In the genomic region with DNA sequence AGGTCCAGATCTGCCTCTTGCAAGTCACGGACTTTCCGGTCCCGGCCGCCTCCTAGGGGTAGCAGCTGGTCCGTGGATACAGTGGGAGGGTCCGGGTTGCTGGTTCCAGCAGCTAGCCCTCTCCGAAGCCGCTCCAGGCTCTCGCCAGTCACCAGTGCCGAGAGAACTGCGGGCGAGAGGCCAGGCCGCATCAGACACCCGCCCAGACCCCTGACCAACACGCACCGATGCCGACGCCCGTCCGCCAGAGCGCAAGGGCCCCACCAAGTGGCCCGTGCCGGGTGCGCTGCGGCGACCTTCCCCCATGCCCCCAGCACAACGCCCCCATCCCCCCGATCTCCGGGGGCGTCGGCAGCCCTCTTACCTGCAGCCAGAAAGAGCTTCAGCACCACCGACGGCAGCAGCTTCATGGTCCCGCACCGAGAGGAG, we compare ENCODE assay signal across 8 cellular contexts. TPM values are rescaled to one million over a fixed set of nuclear protein-coding genes. Genes with fewer than 3 reads are reported as not detected.
DNase-seq lines count a peak whose midpoint lies in the region; ATAC-seq, FAIRE-seq and TF ChIP-seq lines count a peak whose summit lies in the region.

No MANE protein-coding gene starts in this region.

- no peaks in the 10 kb centered on the region; a peak in 1 of 4 replicates for H3K27me3 ChIP-seq in GM12878 (replicated peaks in 1 of 2; ENCODE audit: control insufficient read depth in 2 of 2, insufficient read depth in 2 of 2, low read length in 1 of 2)

- TF ChIP-seq EP300 in GM12878 (IDR thresholded peaks at IDR 0.05; ENCODE audit: borderline replicate concordance in 1 of 2, control insufficient read depth in 1 of 2, low read depth in 2 of 2, low read length in 2 of 2), result no peak

- H3K9ac ChIP-seq in GM12878 (ENCODE audit: control insufficient read depth, insufficient read depth, low read length), result no peak overlapping the region

- H3K4me3 ChIP-seq in GM08714 (ENCODE audit: low read length) (peak overlapping the region; percentile 70; the same call in 1 of the 2 replicates), NB4 (ENCODE audit: low read depth, low read length) (peak overlapping the region; percentile 88), GM12878 (peak overlapping the region; percentile 66; the same call in 1 of the 2 replicates), iPS-11a (ENCODE audit: low read depth, low read length) (peak overlapping the region; percentile 66)

- peak overlapping the region; percentile 99 for H3K4me2 ChIP-seq in GM12878 (ENCODE audit: control insufficient read depth, insufficient read depth)

- peak overlapping the region; percentile 75 for H2AFZ ChIP-seq in GM12878 (ENCODE audit: control insufficient read depth, low read depth, low read length)

- in situ Hi-C loops in GM12878 (cut with MboI), result no loop called here

- ATAC-seq in GM21786 (IDR thresholded peaks at IDR 0.05; ENCODE audit: unreplicated experiment) (peak; percentile 21), GM12878 (peak; percentile 23), GM18517 (IDR thresholded peaks at IDR 0.05; ENCODE audit: unreplicated experiment) (no peak)

- WGBS in GM12878 (ENCODE audit: insufficient coverage, insufficient replicate concordance, low lambda C conversion rate, missing lambda C conversion rate), result 40% methylated on average over 30 of the region's 35 CpGs

- H3K9me3 ChIP-seq in GM12878 (replicated peaks; ENCODE audit: control insufficient read depth, insufficient read depth, low read length), result no peaks in the 10 kb centered on the region

- SMC1A ChIA-PET in GM12878 (lab: Charles Lee; ENCODE audit: uncharacterized antibody, unreplicated experiment), result interaction anchor here (0.6 to 12.2 kb wide), 14 partner anchors 9 to 373 kb away, joined by 3 to 345 read pairs (median 3); no protein-coding TSS in a partner anchor

- RAD21 ChIA-PET in GM12878 (lab: Charles Lee; ENCODE audit: unreplicated experiment), result interaction anchor here (0.9 to 9.2 kb wide), 13 partner anchors 10 to 201 kb away, joined by 3 to 131 read pairs (median 4); a partner anchor contains a TSS

- H3K79me2 ChIP-seq in GM12878 (ENCODE audit: control insufficient read depth, insufficient read depth, low read length), result peaks cover 3% of the 10 kb centered on the region

- no peak for TF ChIP-seq POLR2A in NB4 (IDR thresholded peaks at IDR 0.05; ENCODE audit: extremely low read depth, insufficient read length)
- TF ChIP-seq POLR2A in GM12878 (IDR thresholded peaks at IDR 0.05; ENCODE audit: low read depth, low read length), result no peak

- intact Hi-C loops in GM12878 (cut with micrococcal nuclease; ENCODE audit: unreplicated experiment), result loop anchor here (5.0 kb wide), 1 partner anchor 44 kb away; a partner anchor contains a TSS

- BruUV-seq in GM12878 (replicated peaks; lab: Mats Ljungman, UMichigan), result no TSS peak

- H3K4me1 ChIP-seq in GM12878 (ENCODE audit: control insufficient read depth, insufficient read depth, low read length), result peaks cover 32% of the 10 kb centered on the region

- H4K20me1 ChIP-seq in GM12878 (ENCODE audit: control insufficient read depth, insufficient read depth), result no peaks in the 10 kb centered on the region

- FAIRE-seq in GM12878 (lab: Jason Lieb, UNC), result no peak

- no peak overlapping the region for H3K27ac ChIP-seq in GM12878 (ENCODE audit: control insufficient read depth, insufficient read depth)

- CTCF ChIA-PET in GM12878 (lab: Yijun Ruan, JAX), result interaction anchor here (0.8 to 16.9 kb wide), 23 partner anchors 8 to 365 kb away, joined by 3 to 774 read pairs (median 5); a partner anchor contains a TSS

- no peak for TF ChIP-seq RAD21 in GM12878 (IDR thresholded peaks at IDR 0.05; ENCODE audit: insufficient read depth, low read depth, low read length)

- DNase-seq in NB4 (ENCODE audit: low read depth) (peak; percentile 80), GM12878 (ENCODE audit: low read depth, low spot score) (no peak), retina (peak; percentile 87), NAMALWA (ENCODE audit: low spot score) (no peak)

- no peak for TF ChIP-seq CTCF in NB4 (IDR thresholded peaks at IDR 0.05; ENCODE audit: low read depth, low read length)
- 0 out of 6 replicates have a peak, but pooled peaks of 1 of the 3 experiments have one; percentile 4 for TF ChIP-seq CTCF in GM12878 (IDR thresholded peaks at IDR 0.05 in 2 of 3, conservative IDR thresholded peaks at IDR 0.05 in 1 of 3; ENCODE audit: control insufficient read depth in 2 of 3, extremely low read depth in 1 of 3, insufficient read depth in 1 of 3, low read depth in 3 of 3, low read length in 3 of 3)

- POLR2A ChIA-PET in GM12878 (lab: Charles Lee), result interaction anchor here (1.1 to 1.9 kb wide), 8 partner anchors 10 to 106 kb away, joined by 3 to 8 read pairs (median 6); a partner anchor contains a TSS

- H3K36me3 ChIP-seq in GM12878 (ENCODE audit: control insufficient read depth in 2 of 2, insufficient read depth in 2 of 2, low read length in 1 of 2), result no peaks in the 10 kb centered on the region

RNA-seq across cellular contexts. Expression of a gene that starts 0.5 kb away (rescaled TPM):
- total RNA-seq in GM12878 (2013; cell fraction: nucleolus; rRNA removed), result 2.0 and 2.9 TPM in 2 replicates
- total RNA-seq in GM12878 (2014; rRNA removed) (2.5 and 3.1 TPM in 2 replicates), GM12878 (2014; rRNA removed; fragmentation: Illumina TruSeq; extraction: Trizol) (2.5 and 2.9 TPM in 2 replicates), GM12878 (2021) (2.6 and 2.7 TPM in 2 replicates)
- 0.33 TPM for polyA plus RNA-seq in GM12878 (2011; ENCODE audit: low read depth)
- polyA plus RNA-seq in GM12878 (2011; rRNA removed) (2.2 and 2.5 TPM in 2 replicates), GM12878 (2014; fragmentation: Illumina TruSeq; extraction: Trizol) (3.1 and 4.5 TPM in 2 replicates), GM12878 (2014; fragmentation: Nextera tagmentation; extraction: Ambion mirVana) (1 to 10 TPM in 1 of 2 experiments, under 1 TPM in 1; 0.87 to 1.5 TPM), GM12878 (2014; rRNA removed) (1.6 and 2.0 TPM in 2 replicates), GM12878 (2016; fragmentation: Nextera tagmentation; extraction: Ambion mirVana) (1 to 10 TPM; 1.3 to 1.6 TPM)
- 1.5 and 1.6 TPM in 2 replicates for polyA plus RNA-seq in GM12878 (2011; cell fraction: cytosol; rRNA removed)
- 2.6 TPM in 2 replicates for polyA plus RNA-seq in GM12878 (2011; cell fraction: nucleus; rRNA removed)
- polyA plus RNA-seq in GM12878 (2012), result 0.27 and 0.42 TPM in 2 replicates
- polyA minus RNA-seq in GM12878 (2011; rRNA and poly(A)+ RNA removed), result 0.88 and 1.9 TPM in 2 replicates
- 0.53 and 0.73 TPM in 2 replicates for polyA minus RNA-seq in GM12878 (2011; cell fraction: cytosol; rRNA and poly(A)+ RNA removed)
- 1.9 and 3.3 TPM in 2 replicates for polyA minus RNA-seq in GM12878 (2011; cell fraction: nucleus; rRNA and poly(A)+ RNA removed)

RNA-seq across cellular contexts. Expression of a gene that starts 14.1 kb away (rescaled TPM):
- 0.35 and 0.64 TPM in 2 replicates for total RNA-seq in GM12878 (2013; cell fraction: nucleolus; rRNA removed)
- 0.05 TPM in 1 of 2 replicates, not detected in the other for total RNA-seq in GM12878 (2014; rRNA removed)
- total RNA-seq in GM12878 (2014; rRNA removed; fragmentation: Illumina TruSeq; extraction: Trizol), result not detected in 2 replicates
- total RNA-seq in GM12878 (2021), result 0.05 TPM in 1 of 2 replicates, not detected in the other
- polyA plus RNA-seq in GM12878 (2011; ENCODE audit: low read depth), result not detected
- polyA plus RNA-seq in GM12878 (2011; rRNA removed), result not detected in 2 replicates
- 0.02 TPM in 1 of 2 replicates, not detected in the other for polyA plus RNA-seq in GM12878 (2011; cell fraction: cytosol; rRNA removed)
- 0.09 and 0.29 TPM in 2 replicates for polyA plus RNA-seq in GM12878 (2011; cell fraction: nucleus; rRNA removed)
- polyA plus RNA-seq in GM12878 (2012), result not detected in 2 replicates
- not detected in 2 replicates for polyA plus RNA-seq in GM12878 (2014; fragmentation: Illumina TruSeq; extraction: Trizol)
- under 1 TPM in 1 of 2 experiments, not detected in 1; 0.05 TPM for polyA plus RNA-seq in GM12878 (2014; fragmentation: Nextera tagmentation; extraction: Ambion mirVana)
- 0.03 TPM in 1 of 2 replicates, not detected in the other for polyA plus RNA-seq in GM12878 (2014; rRNA removed)
- not detected for polyA plus RNA-seq in GM12878 (2016; fragmentation: Nextera tagmentation; extraction: Ambion mirVana)
- polyA minus RNA-seq in GM12878 (2011; rRNA and poly(A)+ RNA removed), result not detected in 2 replicates
- polyA minus RNA-seq in GM12878 (2011; cell fraction: cytosol; rRNA and poly(A)+ RNA removed), result not detected in 2 replicates
- not detected in 2 replicates for polyA minus RNA-seq in GM12878 (2011; cell fraction: nucleus; rRNA and poly(A)+ RNA removed)

RNA-seq across cellular contexts. Expression of a gene that starts 43.0 kb away (rescaled TPM):
- total RNA-seq in GM12878 (2013; cell fraction: nucleolus; rRNA removed), result 35.6 and 38.4 TPM in 2 replicates
- total RNA-seq in GM12878 (2014; rRNA removed) (79.9 and 86.9 TPM in 2 replicates), GM12878 (2014; rRNA removed; fragmentation: Illumina TruSeq; extraction: Trizol) (73.0 and 91.1 TPM in 2 replicates), GM12878 (2021) (58.5 and 62.9 TPM in 2 replicates)
- 28.9 TPM for polyA plus RNA-seq in GM12878 (2011; ENCODE audit: low read depth)
- polyA plus RNA-seq in GM12878 (2011; rRNA removed) (63.8 and 65.9 TPM in 2 replicates), GM12878 (2014; fragmentation: Illumina TruSeq; extraction: Trizol) (150 and 190 TPM in 2 replicates), GM12878 (2014; fragmentation: Nextera tagmentation; extraction: Ambion mirVana) (100 to 1,000 TPM; 192 to 193 TPM), GM12878 (2014; rRNA removed) (85.8 and 86.8 TPM in 2 replicates), GM12878 (2016; fragmentation: Nextera tagmentation; extraction: Ambion mirVana) (100 to 1,000 TPM; 112 to 131 TPM)
- polyA plus RNA-seq in GM12878 (2011; cell fraction: cytosol; rRNA removed), result 98.8 and 102 TPM in 2 replicates
- polyA plus RNA-seq in GM12878 (2011; cell fraction: nucleus; rRNA removed), result 24.5 and 33.3 TPM in 2 replicates
- 85.5 and 118 TPM in 2 replicates for polyA plus RNA-seq in GM12878 (2012)
- polyA minus RNA-seq in GM12878 (2011; rRNA and poly(A)+ RNA removed), result 57.4 and 63.6 TPM in 2 replicates
- 15.2 and 18.9 TPM in 2 replicates for polyA minus RNA-seq in GM12878 (2011; cell fraction: cytosol; rRNA and poly(A)+ RNA removed)
- polyA minus RNA-seq in GM12878 (2011; cell fraction: nucleus; rRNA and poly(A)+ RNA removed), result 10.6 and 13.1 TPM in 2 replicates

RNA-seq across cellular contexts. Expression of a gene that starts 55.7 kb away (rescaled TPM):
- total RNA-seq in GM12878 (2013; cell fraction: nucleolus; rRNA removed), result 409 and 411 TPM in 2 replicates
- 56.3 and 59.9 TPM in 2 replicates for total RNA-seq in GM12878 (2014; rRNA removed)
- total RNA-seq in GM12878 (2014; rRNA removed; fragmentation: Illumina TruSeq; extraction: Trizol), result 60.2 and 61.5 TPM in 2 replicates
- total RNA-seq in GM12878 (2021), result 85.6 and 87.1 TPM in 2 replicates
- polyA plus RNA-seq in GM12878 (2011; ENCODE audit: low read depth), result 61.7 TPM
- polyA plus RNA-seq in GM12878 (2011; rRNA removed), result 86.7 and 96.8 TPM in 2 replicates
- polyA plus RNA-seq in GM12878 (2011; cell fraction: cytosol; rRNA removed), result 51.8 and 60.4 TPM in 2 replicates
- 90.0 and 107 TPM in 2 replicates for polyA plus RNA-seq in GM12878 (2011; cell fraction: nucleus; rRNA removed)
- 65.7 and 75.6 TPM in 2 replicates for polyA plus RNA-seq in GM12878 (2012)
- polyA plus RNA-seq in GM12878 (2014; fragmentation: Illumina TruSeq; extraction: Trizol), result 84.7 and 95.6 TPM in 2 replicates
- polyA plus RNA-seq in GM12878 (2014; fragmentation: Nextera tagmentation; extraction: Ambion mirVana), result 10 to 100 TPM; 31.6 to 36.3 TPM
- 69.3 and 72.5 TPM in 2 replicates for polyA plus RNA-seq in GM12878 (2014; rRNA removed)
- polyA plus RNA-seq in GM12878 (2016; fragmentation: Nextera tagmentation; extraction: Ambion mirVana), result 10 to 100 TPM; 76.1 to 76.7 TPM
- 119 and 180 TPM in 2 replicates for polyA minus RNA-seq in GM12878 (2011; rRNA and poly(A)+ RNA removed)
- polyA minus RNA-seq in GM12878 (2011; cell fraction: cytosol; rRNA and poly(A)+ RNA removed), result 34.9 and 50.0 TPM in 2 replicates
- polyA minus RNA-seq in GM12878 (2011; cell fraction: nucleus; rRNA and poly(A)+ RNA removed), result 56.9 and 116 TPM in 2 replicates

Comparison
In these comparisons a context has a peak if more than half of its experiments do, and no peak if none do; other contexts are left out.
1. DNase-seq: peak in NB4 (single experiment) and retina (single experiment); none in GM12878 (single experiment) and NAMALWA (single experiment).
2. Peak in every context shown above with its lines, with median percentiles within 50 percentile points of each other: H3K4me3 ChIP-seq.